Comparison of ENCODE assay signal across 1 cellular context in genomic region chr13:79451500-79451962, GRCh38.
TF ChIP-seq lines count a peak whose summit lies in the region.

No MANE protein-coding gene starts in this region.

TF ChIP-seq in SK-N-SH treated with all-trans-retinoic acid at 6 μM for 48 hours, 23 proteins besides CTCF, POLR2A, EP300 and RAD21 (continued from another document):
- no peak for TF ChIP-seq PPARA (CRISPR knock-in tag; IDR thresholded peaks at IDR 0.05; ENCODE audit: borderline replicate concordance)
- no peak for TF ChIP-seq ZNF8 (CRISPR knock-in tag; IDR thresholded peaks at IDR 0.05)
- no peak for TF ChIP-seq ZFP3 (CRISPR knock-in tag; IDR thresholded peaks at IDR 0.05)
- no peak for TF ChIP-seq ESRRG (CRISPR knock-in tag; IDR thresholded peaks at IDR 0.05)
TF ChIP-seq in SK-N-SH treated with all-trans-retinoic acid at 6 μM for 48 hours: peak in this region for 0.
